10 cellular contexts compared by ENCODE assay signal in the genomic region with DNA sequence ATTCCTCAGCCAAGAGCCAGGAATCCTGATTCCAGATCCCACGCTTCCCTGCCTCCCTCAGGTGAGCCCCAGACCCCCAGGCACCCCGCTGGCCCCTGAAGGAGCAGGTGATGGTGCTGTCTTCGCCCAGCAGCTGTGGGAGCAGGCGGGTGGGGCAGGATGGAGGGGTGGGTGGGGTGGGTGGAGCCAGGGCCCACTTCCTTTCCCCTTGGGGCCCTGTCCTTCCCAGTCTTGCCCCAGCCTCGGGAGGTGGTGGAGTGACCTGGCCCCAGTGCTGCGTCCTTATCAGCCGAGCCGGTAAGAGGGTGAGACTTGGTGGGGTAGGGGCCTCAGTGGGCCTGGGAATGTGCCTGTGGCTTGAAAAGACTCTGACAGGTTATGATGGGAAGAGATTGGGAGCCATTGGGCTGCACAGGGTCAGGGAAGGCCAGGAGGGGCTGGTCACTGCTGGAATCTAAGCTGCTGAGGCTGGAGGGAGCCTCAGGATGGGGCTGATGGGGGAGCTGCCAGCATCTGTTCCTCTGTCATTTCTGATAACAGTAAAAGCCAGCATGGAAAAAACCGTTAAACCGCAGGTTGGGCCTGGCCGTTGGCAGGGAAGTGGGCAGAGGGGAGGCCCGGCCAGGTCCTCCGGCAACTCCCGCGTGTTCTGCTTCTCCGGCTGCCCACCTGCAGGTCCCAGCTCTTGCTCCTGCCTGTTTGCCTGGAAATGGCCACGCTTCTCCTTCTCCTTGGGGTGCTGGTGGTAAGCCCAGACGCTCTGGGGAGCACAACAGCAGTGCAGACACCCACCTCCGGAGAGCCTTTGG. TPM values are rescaled to one million over a fixed set of nuclear protein-coding genes. Genes with fewer than 3 reads are reported as not detected.
A peak's percentile ranks its signal among the peaks of the same experiment; 100 is the strongest.
DNase-seq lines count a peak whose midpoint lies in the region; ATAC-seq and TF ChIP-seq lines count a peak whose summit lies in the region.
"Had no signal": no experiment of that assay in that cellular context is flagged by ENCODE, and none has a peak within 500 bp of the region (broad histone marks: within the 10 kb centered on the region; RNA-seq: fewer than 3 reads in every experiment).

A gene with protein sequence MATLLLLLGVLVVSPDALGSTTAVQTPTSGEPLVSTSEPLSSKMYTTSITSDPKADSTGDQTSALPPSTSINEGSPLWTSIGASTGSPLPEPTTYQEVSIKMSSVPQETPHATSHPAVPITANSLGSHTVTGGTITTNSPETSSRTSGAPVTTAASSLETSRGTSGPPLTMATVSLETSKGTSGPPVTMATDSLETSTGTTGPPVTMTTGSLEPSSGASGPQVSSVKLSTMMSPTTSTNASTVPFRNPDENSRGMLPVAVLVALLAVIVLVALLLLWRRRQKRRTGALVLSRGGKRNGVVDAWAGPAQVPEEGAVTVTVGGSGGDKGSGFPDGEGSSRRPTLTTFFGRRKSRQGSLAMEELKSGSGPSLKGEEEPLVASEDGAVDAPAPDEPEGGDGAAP (plus strand): TSS at position 228 of the 809 bp plus-strand sequence. CDS start 482 bp downstream, at position 710.

- CTCF ChIA-PET in activated CD8-positive, alpha-beta memory T cell treated with anti-CD3 and anti-CD28 coated beads, Interleukin-2, amount 10 ng/mL, durations not matched to agents 7 days and 5 days (lab: Charles Lee) = interaction anchor here (1.0 to 2.6 kb wide), 9 partner anchors 12 to 369 kb away, joined by 3 to 17 read pairs (median 5); partner anchors contain the start of gene QPRT

- H4K20me1 ChIP-seq in DOHH2 (ENCODE audit: control insufficient read depth, insufficient read depth, low read depth, low read length) = peaks cover 5% of the 10 kb centered on the region; the same call in 1 of the 2 replicates

- 64% methylated on average over 19 of the region's 19 CpGs for WGBS in lower leg skin, 2 donors

- peaks cover 48% of the 10 kb centered on the region for H3K36me3 Mint-ChIP-seq in activated CD8-positive, alpha-beta memory T cell treated with anti-CD3 and anti-CD28 coated beads, Interleukin-2, amount 10 ng/mL, durations not matched to agents 7 days and 5 days

- H3K4me1 ChIP-seq in DOHH2 (ENCODE audit: control insufficient read depth, low read length) (peaks cover 55% of the 10 kb centered on the region), mononuclear cell (ENCODE audit: insufficient read depth, low read length) (peaks cover 70% of the 10 kb centered on the region)

- no peaks in the 10 kb centered on the region for H3K9me3 Mint-ChIP-seq in activated CD8-positive, alpha-beta memory T cell treated with anti-CD3 and anti-CD28 coated beads, Interleukin-2, amount 10 ng/mL, durations not matched to agents 7 days and 5 days (ENCODE audit: low read depth)

- peak within 1 kb of the TSS; percentile 100 for H3K4me3 Mint-ChIP-seq in activated CD8-positive, alpha-beta memory T cell treated with anti-CD3 and anti-CD28 coated beads, Interleukin-2, amount 10 ng/mL, durations not matched to agents 7 days and 5 days

- TF ChIP-seq CTCF in DOHH2 (IDR thresholded peaks at IDR 0.05; ENCODE audit: low read depth, low read length, poor library complexity, severe bottlenecking) (no peak), lower leg skin (IDR thresholded peaks at IDR 0.05) (no peak)

- intact Hi-C loops in lower leg skin (cut with DNase I; ENCODE audit: low total_unique reads) = no loop called here

- peaks cover 63% of the 10 kb centered on the region for H3K79me2 ChIP-seq in DOHH2 (ENCODE audit: control insufficient read depth, low read length)

- peak; percentile 56 for ATAC-seq in activated CD8-positive, alpha-beta memory T cell treated with anti-CD3 and anti-CD28 coated beads, Interleukin-2, amount 10 ng/mL, durations not matched to agents 7 days and 5 days
- no peak for ATAC-seq in HG02884 (IDR thresholded peaks at IDR 0.05; ENCODE audit: unreplicated experiment)

- H3K9me3 ChIP-seq in DOHH2 (ENCODE audit: control insufficient read depth, insufficient read depth, low read length) (no peaks in the 10 kb centered on the region), KOPT-K1 (ENCODE audit: insufficient read depth, low read length, poor library complexity, severe bottlenecking) (no peaks in the 10 kb centered on the region), mononuclear cell (ENCODE audit: low read depth, low read length) (no peaks in the 10 kb centered on the region)

- H3K36me3 ChIP-seq in DOHH2 (ENCODE audit: control insufficient read depth, low read length) (peaks cover 45% of the 10 kb centered on the region), KOPT-K1 (ENCODE audit: insufficient read depth, low read length) (peaks cover 46% of the 10 kb centered on the region)

- peak; percentile 81 for DNase-seq in activated CD8-positive, alpha-beta memory T cell treated with anti-CD3 and anti-CD28 coated beads, Interleukin-2, amount 10 ng/mL, durations not matched to agents 7 days and 5 days
- DNase-seq in lower leg skin (ENCODE audit: low spot score in 2 of 2) = no peak
- DNase-seq in NCI-H2196 treated with DMSO at 0.1 percent for 48 hours (lab: John Stamatoyannopoulos, UW; ENCODE audit: unreplicated experiment) = no peak
- DNase-seq in NCI-H2029 (lab: John Stamatoyannopoulos, UW) = no peak

- H3K27ac Mint-ChIP-seq in activated CD8-positive, alpha-beta memory T cell treated with anti-CD3 and anti-CD28 coated beads, Interleukin-2, amount 10 ng/mL, durations not matched to agents 7 days and 5 days = peak within 1 kb of the TSS; percentile 94

- H3K4me2 ChIP-seq in DOHH2 (ENCODE audit: low read length) = peak within 1 kb of the TSS; percentile 92

- no peak for TF ChIP-seq POLR2A in lower leg skin (IDR thresholded peaks at IDR 0.05)

- no peaks in the 10 kb centered on the region for H3K9me2 ChIP-seq in DOHH2 (replicated peaks; ENCODE audit: control insufficient read depth, low read length)

- peak within 1 kb of the TSS; percentile 93 for H3K27ac ChIP-seq in DOHH2 (ENCODE audit: low read depth, low read length)
- H3K27ac ChIP-seq in KOPT-K1 (ENCODE audit: low read depth, low read length, poor library complexity, severe bottlenecking) = peak within 1 kb of the TSS; percentile 100

- H3K4me3 ChIP-seq in DOHH2 (ENCODE audit: low read length) (peak within 1 kb of the TSS; percentile 88), mononuclear cell (ENCODE audit: low read length) (peak within 1 kb of the TSS; percentile 79), lower leg skin (ENCODE audit: low read depth, poor library complexity, severe bottlenecking) (no peak within 1 kb of the TSS)

- peaks cover 17% of the 10 kb centered on the region for H3F3A ChIP-seq in DOHH2 (ENCODE audit: control insufficient read depth, insufficient read depth)

- H3K27me3 ChIP-seq in DOHH2 (ENCODE audit: control insufficient read depth, low read length) (no peaks in the 10 kb centered on the region), mononuclear cell (ENCODE audit: insufficient read depth, low read length) (no peaks in the 10 kb centered on the region)

- H3K27me3 Mint-ChIP-seq in activated CD8-positive, alpha-beta memory T cell treated with anti-CD3 and anti-CD28 coated beads, Interleukin-2, amount 10 ng/mL, durations not matched to agents 7 days and 5 days = no peaks in the 10 kb centered on the region

- peaks cover 42% of the 10 kb centered on the region for H3K4me1 Mint-ChIP-seq in activated CD8-positive, alpha-beta memory T cell treated with anti-CD3 and anti-CD28 coated beads, Interleukin-2, amount 10 ng/mL, durations not matched to agents 7 days and 5 days

RNA-seq across cellular contexts. Expression of the gene that starts here (rescaled TPM):
- total RNA-seq in activated CD8-positive, alpha-beta memory T cell treated with anti-CD3 and anti-CD28 coated beads, Interleukin-2, amount 10 ng/mL, durations not matched to agents 7 days and 5 days = 100 to 1,000 TPM; 329 to 351 TPM
- 29.7 TPM for total RNA-seq in mononuclear cell
- 1 to 10 TPM; 4.0 to 5.7 (median 4.7) TPM for total RNA-seq in lower leg skin
- total RNA-seq: fibroblast of villous mesenchyme, SK-MEL-5 had no signal

Comparison
In these comparisons a context has a peak if more than half of its experiments do, and no peak if none do; other contexts are left out.
1. RNA of the gene that starts here (total RNA-seq): 329 to 351 TPM in activated CD8-positive, alpha-beta memory T cell treated with anti-CD3 and anti-CD28 coated beads, Interleukin-2, amount 10 ng/mL, durations not matched to agents 7 days and 5 days; 29.7 TPM in mononuclear cell (single experiment) and 4.0 to 5.7 TPM in lower leg skin; every median in the first group is over 10 times any median in the second.